In the genomic region with DNA sequence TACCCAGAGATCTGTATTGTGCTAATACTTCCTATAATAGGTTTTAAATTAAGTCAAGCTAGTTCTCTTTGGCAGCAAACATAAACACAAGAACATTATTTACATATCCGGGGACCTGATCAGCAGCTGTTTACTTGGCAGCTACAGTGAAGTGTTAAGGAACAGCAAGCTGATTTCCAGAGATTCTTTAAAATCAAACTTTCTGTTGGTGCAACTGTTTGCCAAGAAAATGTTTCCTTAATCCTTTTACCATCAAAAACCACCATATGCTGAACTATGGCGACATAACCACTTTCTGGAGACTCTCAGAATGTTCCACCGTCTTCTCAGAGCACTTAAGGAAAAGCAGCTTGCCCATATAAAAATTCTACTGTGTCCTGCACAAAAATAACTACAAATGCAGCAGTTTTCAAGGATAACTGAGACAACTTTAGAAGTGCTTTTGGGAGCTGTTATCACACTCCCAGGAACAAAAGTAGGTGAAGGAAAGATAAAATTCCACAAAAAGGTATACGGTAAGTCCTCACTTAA, we compare ENCODE assay signal across 13 cellular contexts.
"Had no signal": no experiment of that assay in that cellular context is flagged by ENCODE, and none has a peak within 500 bp of the region (broad histone marks: within the 10 kb centered on the region; RNA-seq: fewer than 3 reads in every experiment).

No MANE protein-coding gene starts in this region.

- H3K36me3 ChIP-seq: gastroesophageal sphincter, sigmoid colon, WERI-Rb-1 had no signal

- H3K9me3 ChIP-seq: gastroesophageal sphincter, sigmoid colon had no signal

- H3K9me3 Mint-ChIP-seq: activated naive CD8-positive, alpha-beta T cell treated with anti-CD3 and anti-CD28 coated beads for 36 hours; activated T-helper 17 cell treated with anti-CD3 and anti-CD28 coated beads, Interleukin-2, amount 50 U/mL, for 72 hours had no signal

- H3K27me3 Mint-ChIP-seq: activated naive CD8-positive, alpha-beta T cell treated with anti-CD3 and anti-CD28 coated beads for 36 hours; activated T-helper 17 cell treated with anti-CD3 and anti-CD28 coated beads, Interleukin-2, amount 50 U/mL, for 72 hours had no signal

- H3K4me3 ChIP-seq: gastroesophageal sphincter, sigmoid colon had no signal

- H3K27ac Mint-ChIP-seq: activated naive CD8-positive, alpha-beta T cell treated with anti-CD3 and anti-CD28 coated beads for 36 hours; activated T-helper 17 cell treated with anti-CD3 and anti-CD28 coated beads, Interleukin-2, amount 50 U/mL, for 72 hours had no signal

- H3K4me1 ChIP-seq: gastroesophageal sphincter, sigmoid colon had no signal

- DNase-seq: activated CD4-positive, alpha-beta T cell treated with anti-CD3 and anti-CD28 coated beads for 48 hours; activated naive CD8-positive, alpha-beta T cell treated with anti-CD3 and anti-CD28 coated beads for 36 hours; aorta; left ventricle myocardium superior; mesendoderm; sigmoid colon; stimulated activated CD4-positive, alpha-beta T cell treated with anti-CD3 and anti-CD28 coated beads, Interleukin-12 subunit alpha, Interleukin-12 subunit beta, amount 100 ng/mL, for 4 hours; stimulated activated naive CD4-positive, alpha-beta T cell; substantia nigra; trophoblast cell; WERI-Rb-1 had no signal

- H3K27me3 ChIP-seq: gastroesophageal sphincter, sigmoid colon had no signal

- H3K4me3 Mint-ChIP-seq: activated naive CD8-positive, alpha-beta T cell treated with anti-CD3 and anti-CD28 coated beads for 36 hours; activated T-helper 17 cell treated with anti-CD3 and anti-CD28 coated beads, Interleukin-2, amount 50 U/mL, for 72 hours had no signal
